Comparison of ENCODE assay signal across 16 cellular contexts in the genomic region with DNA sequence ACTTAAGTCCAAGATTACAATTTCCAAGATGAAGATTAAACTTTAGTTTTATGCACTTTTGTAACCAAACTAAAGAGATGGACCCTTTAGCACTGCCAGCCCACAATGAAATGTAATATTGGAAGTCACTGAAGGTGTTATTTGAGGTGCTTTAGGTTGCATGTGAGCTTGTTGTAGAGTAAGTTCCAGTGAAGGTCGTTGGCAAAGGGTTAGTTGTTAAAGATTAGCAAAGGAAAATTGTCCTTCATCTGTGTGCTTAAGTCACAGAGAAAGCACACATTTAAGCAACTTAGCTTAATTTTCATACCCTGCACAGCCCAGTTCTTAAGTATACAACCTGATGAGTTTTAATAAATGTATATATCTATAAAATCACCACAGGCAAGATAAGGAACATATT. TPM values are rescaled to one million over a fixed set of nuclear protein-coding genes. Genes with fewer than 3 reads are reported as not detected.
A peak's percentile ranks its signal among the peaks of the same experiment; 100 is the strongest.
DNase-seq lines count a peak whose midpoint lies in the region; ATAC-seq and TF ChIP-seq lines count a peak whose summit lies in the region.
"Had no signal": no experiment of that assay in that cellular context is flagged by ENCODE, and none has a peak within 500 bp of the region (broad histone marks: within the 10 kb centered on the region; RNA-seq: fewer than 3 reads in every experiment).

No MANE protein-coding gene starts in this region.

- DNase-seq in right atrium auricular region (ENCODE audit: low spot score) (no peak), Right ventricle myocardium superior (no peak), memory B cell (ENCODE audit: low spot score in 2 of 2) (no peak), NCI-H526 treated with DMSO at 0.1 percent for 48 hours (lab: John Stamatoyannopoulos, UW) (no peak)
- no peak for DNase-seq in activated naive CD4-positive, alpha-beta T cell treated with anti-CD3 and anti-CD28 coated beads, Interleukin-2, amount 10 ng/mL, durations not matched to agents 7 days and 5 days
- DNase-seq in stimulated activated CD4-positive, alpha-beta T cell treated with anti-CD3 and anti-CD28 coated beads, Interleukin-12 subunit alpha, Interleukin-12 subunit beta, amount 100 ng/mL, for 4 hours = no peak
- DNase-seq: Calu3; CD4-positive, alpha-beta memory T cell; DMS53; MV-4-11; NCI-H1417 treated with DMSO at 0.1 percent for 48 hours; NCI-H1930; NCI-H2171 treated with DMSO at 0.1 percent for 48 hours; NCI-H774 had no signal

- no peak for TF ChIP-seq CTCF in right atrium auricular region (IDR thresholded peaks at IDR 0.05)

- no peaks in the 10 kb centered on the region for H3K27me3 ChIP-seq in right atrium auricular region

- H3K36me3 Mint-ChIP-seq in activated T-helper 17 cell treated with anti-CD3 and anti-CD28 coated beads, Interleukin-2, amount 50 U/mL, for 72 hours (ENCODE audit: low read depth) = peaks cover 52% of the 10 kb centered on the region
- peaks cover 32% of the 10 kb centered on the region for H3K36me3 Mint-ChIP-seq in memory B cell
- peaks cover 16% of the 10 kb centered on the region for H3K36me3 Mint-ChIP-seq in activated naive CD4-positive, alpha-beta T cell treated with anti-CD3 and anti-CD28 coated beads, Interleukin-2, amount 10 ng/mL, durations not matched to agents 7 days and 5 days

- H3K9me3 Mint-ChIP-seq in activated T-helper 17 cell treated with anti-CD3 and anti-CD28 coated beads, Interleukin-2, amount 50 U/mL, for 72 hours = no peaks in the 10 kb centered on the region
- peaks cover 1% of the 10 kb centered on the region for H3K9me3 Mint-ChIP-seq in memory B cell
- H3K9me3 Mint-ChIP-seq in activated naive CD4-positive, alpha-beta T cell treated with anti-CD3 and anti-CD28 coated beads, Interleukin-2, amount 10 ng/mL, durations not matched to agents 7 days and 5 days = no peaks in the 10 kb centered on the region
- H3K9me3 Mint-ChIP-seq: CD4-positive, alpha-beta memory T cell had no signal

- no peaks in the 10 kb centered on the region for H3K36me3 ChIP-seq in right atrium auricular region

- intact Hi-C loops in Right ventricle myocardium superior (cut with DNase I) = no loop called here

- H3K4me1 Mint-ChIP-seq in activated T-helper 17 cell treated with anti-CD3 and anti-CD28 coated beads, Interleukin-2, amount 50 U/mL, for 72 hours = peaks cover 53% of the 10 kb centered on the region
- H3K4me1 Mint-ChIP-seq in memory B cell = peaks cover 61% of the 10 kb centered on the region
- H3K4me1 Mint-ChIP-seq in activated naive CD4-positive, alpha-beta T cell treated with anti-CD3 and anti-CD28 coated beads, Interleukin-2, amount 10 ng/mL, durations not matched to agents 7 days and 5 days = peaks cover 37% of the 10 kb centered on the region

- H3K27ac Mint-ChIP-seq in activated T-helper 17 cell treated with anti-CD3 and anti-CD28 coated beads, Interleukin-2, amount 50 U/mL, for 72 hours = peak overlapping the region; percentile 93
- peak overlapping the region; percentile 28 for H3K27ac Mint-ChIP-seq in memory B cell
- no peak overlapping the region for H3K27ac Mint-ChIP-seq in activated naive CD4-positive, alpha-beta T cell treated with anti-CD3 and anti-CD28 coated beads, Interleukin-2, amount 10 ng/mL, durations not matched to agents 7 days and 5 days

- no peaks in the 10 kb centered on the region for H3K9me3 ChIP-seq in right atrium auricular region

- ATAC-seq in Right ventricle myocardium superior (ENCODE audit: poor library complexity) = no peak
- ATAC-seq in activated T-helper 17 cell treated with anti-CD3 and anti-CD28 coated beads, Interleukin-2, amount 50 U/mL, for 72 hours (replicated peaks) = no peak
- no peak for ATAC-seq in memory B cell (ENCODE audit: low read depth)
- ATAC-seq: K562 had no signal

- H3K27ac ChIP-seq in right atrium auricular region = peak overlapping the region; percentile 71 to 89

- H3K27me3 Mint-ChIP-seq in activated T-helper 17 cell treated with anti-CD3 and anti-CD28 coated beads, Interleukin-2, amount 50 U/mL, for 72 hours = no peaks in the 10 kb centered on the region
- H3K27me3 Mint-ChIP-seq in memory B cell = no peaks in the 10 kb centered on the region
- no peaks in the 10 kb centered on the region for H3K27me3 Mint-ChIP-seq in activated naive CD4-positive, alpha-beta T cell treated with anti-CD3 and anti-CD28 coated beads, Interleukin-2, amount 10 ng/mL, durations not matched to agents 7 days and 5 days
- H3K27me3 Mint-ChIP-seq: CD4-positive, alpha-beta memory T cell had no signal

- H3K4me3 ChIP-seq in right atrium auricular region = no peak overlapping the region
- H3K4me3 ChIP-seq: K562 had no signal

- peaks cover 0 to 39% of the 10 kb centered on the region in 2 donors for H3K4me1 ChIP-seq in right atrium auricular region

- peak overlapping the region; percentile 82 for H3K4me3 Mint-ChIP-seq in activated T-helper 17 cell treated with anti-CD3 and anti-CD28 coated beads, Interleukin-2, amount 50 U/mL, for 72 hours
- no peak overlapping the region for H3K4me3 Mint-ChIP-seq in memory B cell
- H3K4me3 Mint-ChIP-seq in activated naive CD4-positive, alpha-beta T cell treated with anti-CD3 and anti-CD28 coated beads, Interleukin-2, amount 10 ng/mL, durations not matched to agents 7 days and 5 days = no peak overlapping the region

- CTCF ChIA-PET in activated naive CD4-positive, alpha-beta T cell treated with anti-CD3 and anti-CD28 coated beads, Interleukin-2, amount 10 ng/mL, durations not matched to agents 7 days and 5 days (lab: Charles Lee) = interaction anchor here (2.0 kb wide), 1 partner anchor 54 kb away, joined by 8 read pairs; no protein-coding TSS in a partner anchor

RNA-seq across cellular contexts. Expression of gene MGAT5, which starts 46.7 kb away (rescaled TPM):
- total RNA-seq in right atrium auricular region = 10 to 100 TPM; 56.9 to 91.0 TPM
- 82.8 TPM for total RNA-seq in Right ventricle myocardium superior
- total RNA-seq in activated T-helper 17 cell treated with anti-CD3 and anti-CD28 coated beads, Interleukin-2, amount 50 U/mL, for 72 hours = 10 to 100 TPM; 53.0 to 53.1 TPM
